2 cellular contexts compared by ENCODE assay signal in the genomic region with DNA sequence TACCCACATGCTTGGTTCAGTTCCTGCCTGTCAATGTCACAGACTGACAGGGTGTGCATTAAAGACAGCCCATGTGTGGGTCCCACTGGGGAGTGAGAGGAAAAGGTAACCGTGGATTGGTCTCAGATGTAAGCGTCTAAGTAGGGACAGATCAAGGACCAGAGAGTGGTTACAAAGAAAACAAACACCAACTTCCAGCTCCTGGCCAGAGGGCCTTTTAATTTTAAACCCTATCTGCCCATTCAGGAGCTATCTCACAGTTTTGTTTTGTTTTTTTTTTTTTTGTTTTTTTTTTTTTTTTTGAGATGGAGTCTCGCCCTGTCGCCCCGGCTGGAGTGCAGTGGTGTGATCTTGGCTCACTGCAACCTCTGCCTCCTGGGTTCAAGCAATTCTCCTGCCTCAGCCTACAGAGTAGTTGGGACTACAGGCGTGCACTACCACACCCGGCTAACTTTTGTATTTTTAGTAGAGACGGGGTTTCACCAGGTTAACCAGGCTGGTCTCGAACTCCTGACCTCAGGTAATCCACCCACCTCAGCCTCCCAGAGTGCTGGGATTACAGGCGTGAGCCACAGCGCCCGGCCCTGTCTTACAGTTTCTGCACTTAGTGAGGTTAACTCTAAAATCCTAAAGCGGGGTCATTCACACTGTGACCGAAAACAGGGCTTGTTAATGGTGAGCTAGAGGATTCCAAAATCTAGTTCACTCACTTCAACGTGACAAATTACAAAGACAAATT. TPM values are rescaled to one million over a fixed set of nuclear protein-coding genes. Genes with fewer than 3 reads are reported as not detected.
"Had no signal": no experiment of that assay in that cellular context is flagged by ENCODE, and none has a peak within 500 bp of the region (broad histone marks: within the 10 kb centered on the region; RNA-seq: fewer than 3 reads in every experiment).

No MANE protein-coding gene starts in this region.

RNA-seq across cellular contexts. Expression of a gene that starts 49.2 kb away (rescaled TPM):
- total RNA-seq: ascending aorta, neural crest cell had no signal
